ENCODE assay signal across 1 cellular context in genomic region chr12:95204141-95204866, GRCh38.
TF ChIP-seq lines count a peak whose summit lies in the region.

No MANE protein-coding gene starts in this region.

TF ChIP-seq in K562, 482 proteins besides CTCF, POLR2A, EP300 and RAD21 (continued from another document and continues in another):
- TF ChIP-seq, protein P1, sequence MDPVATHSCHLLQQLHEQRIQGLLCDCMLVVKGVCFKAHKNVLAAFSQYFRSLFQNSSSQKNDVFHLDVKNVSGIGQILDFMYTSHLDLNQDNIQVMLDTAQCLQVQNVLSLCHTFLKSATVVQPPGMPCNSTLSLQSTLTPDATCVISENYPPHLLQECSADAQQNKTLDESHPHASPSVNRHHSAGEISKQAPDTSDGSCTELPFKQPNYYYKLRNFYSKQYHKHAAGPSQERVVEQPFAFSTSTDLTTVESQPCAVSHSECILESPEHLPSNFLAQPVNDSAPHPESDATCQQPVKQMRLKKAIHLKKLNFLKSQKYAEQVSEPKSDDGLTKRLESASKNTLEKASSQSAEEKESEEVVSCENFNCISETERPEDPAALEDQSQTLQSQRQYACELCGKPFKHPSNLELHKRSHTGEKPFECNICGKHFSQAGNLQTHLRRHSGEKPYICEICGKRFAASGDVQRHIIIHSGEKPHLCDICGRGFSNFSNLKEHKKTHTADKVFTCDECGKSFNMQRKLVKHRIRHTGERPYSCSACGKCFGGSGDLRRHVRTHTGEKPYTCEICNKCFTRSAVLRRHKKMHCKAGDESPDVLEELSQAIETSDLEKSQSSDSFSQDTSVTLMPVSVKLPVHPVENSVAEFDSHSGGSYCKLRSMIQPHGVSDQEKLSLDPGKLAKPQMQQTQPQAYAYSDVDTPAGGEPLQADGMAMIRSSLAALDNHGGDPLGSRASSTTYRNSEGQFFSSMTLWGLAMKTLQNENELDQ (CRISPR knock-in tag; IDR thresholded peaks at IDR 0.05; ENCODE audit: borderline replicate concordance): no peak
- TF ChIP-seq ZFP1 (CRISPR knock-in tag; IDR thresholded peaks at IDR 0.05) (no peak), POU5F1 (IDR thresholded peaks at IDR 0.05; ENCODE audit: borderline replicate concordance, low read depth, low read length, partially characterized antibody) (no peak), BCOR (IDR thresholded peaks at IDR 0.05) (peak; percentile 24; the same call in 1 of the 2 replicates), HDAC2 (IDR thresholded peaks at IDR 0.05) (peak; percentile 88; the same call in 1 of the 2 replicates), NBN (IDR thresholded peaks at IDR 0.05; ENCODE audit: low read depth) (peak; percentile 92), ZNF589 (CRISPR knock-in tag; IDR thresholded peaks at IDR 0.05; ENCODE audit: low read depth) (0 out of 2 replicates have a peak, but pooled peaks have one; percentile 34), ZNF584 (CRISPR knock-in tag; IDR thresholded peaks at IDR 0.05; ENCODE audit: low read depth) (no peak), PCBP1 (IDR thresholded peaks at IDR 0.05; ENCODE audit: low read depth, low read length, poor library complexity, severe bottlenecking) (no peak), TRIM24 (IDR thresholded peaks at IDR 0.05) (peak; percentile 81 to 88), ETV6 (IDR thresholded peaks at IDR 0.05; ENCODE audit: borderline replicate concordance in 1 of 2, low read depth in 2 of 2, low read length in 1 of 2) (no peak), ETV6 (CRISPR knock-in tag; IDR thresholded peaks at IDR 0.05; ENCODE audit: borderline replicate concordance) (no peak), TRIM28 (IDR thresholded peaks at IDR 0.05) (peak; percentile 61; the same call in 1 of the 2 replicates), HMGN3 (IDR thresholded peaks at IDR 0.05; ENCODE audit: borderline replicate concordance, extremely low read depth, insufficient read length, low read depth, low read length) (no peak), NCOR1 (IDR thresholded peaks at IDR 0.05) (peak; percentile 68; the same call in 1 of the 2 replicates), PHF8 (IDR thresholded peaks at IDR 0.05; ENCODE audit: borderline replicate concordance, low read length) (no peak; the same call in 1 of the 2 replicates), HLTF (IDR thresholded peaks at IDR 0.05) (peak; percentile 79; the same call in 1 of the 2 replicates), ZEB2 (IDR thresholded peaks at IDR 0.05) (peak; percentile 95), HDAC6 (IDR thresholded peaks at IDR 0.05; ENCODE audit: low read depth, low read length) (no peak), HDAC3 (IDR thresholded peaks at IDR 0.05; ENCODE audit: borderline replicate concordance, partially characterized antibody) (peak; percentile 64), CCNT2 (IDR thresholded peaks at IDR 0.05; ENCODE audit: borderline replicate concordance, extremely low read depth, insufficient read length, low read depth, low read length) (no peak), U2AF2 (optimal IDR thresholded peaks at IDR 0.05; ENCODE audit: low read depth, low read length) (no peak), E2F3 (CRISPR knock-in tag; IDR thresholded peaks at IDR 0.05) (no peak), SMARCC2 (IDR thresholded peaks at IDR 0.05; ENCODE audit: low read depth) (peak; percentile 51), MYNN (IDR thresholded peaks at IDR 0.05) (peak; percentile 70), MYNN (CRISPR knock-in tag; IDR thresholded peaks at IDR 0.05) (no peak), RBM14 (IDR thresholded peaks at IDR 0.05; ENCODE audit: borderline replicate concordance, insufficient read depth, low read depth, low read length) (no peak), ARID3A (IDR thresholded peaks at IDR 0.05; ENCODE audit: borderline replicate concordance, low read depth, low read length) (0 out of 2 replicates have a peak, but pooled peaks have one; percentile 54), ZC3H11A (IDR thresholded peaks at IDR 0.05; ENCODE audit: low read depth, low read length) (0 out of 2 replicates have a peak, but pooled peaks have one; percentile 38), CHCHD3 (CRISPR knock-in tag; IDR thresholded peaks at IDR 0.05) (no peak), FOXM1 (IDR thresholded peaks at IDR 0.05; ENCODE audit: low read depth) (no peak), FOXM1 (CRISPR knock-in tag; IDR thresholded peaks at IDR 0.05; ENCODE audit: low read depth) (no peak)
- TF ChIP-seq, protein P2, sequence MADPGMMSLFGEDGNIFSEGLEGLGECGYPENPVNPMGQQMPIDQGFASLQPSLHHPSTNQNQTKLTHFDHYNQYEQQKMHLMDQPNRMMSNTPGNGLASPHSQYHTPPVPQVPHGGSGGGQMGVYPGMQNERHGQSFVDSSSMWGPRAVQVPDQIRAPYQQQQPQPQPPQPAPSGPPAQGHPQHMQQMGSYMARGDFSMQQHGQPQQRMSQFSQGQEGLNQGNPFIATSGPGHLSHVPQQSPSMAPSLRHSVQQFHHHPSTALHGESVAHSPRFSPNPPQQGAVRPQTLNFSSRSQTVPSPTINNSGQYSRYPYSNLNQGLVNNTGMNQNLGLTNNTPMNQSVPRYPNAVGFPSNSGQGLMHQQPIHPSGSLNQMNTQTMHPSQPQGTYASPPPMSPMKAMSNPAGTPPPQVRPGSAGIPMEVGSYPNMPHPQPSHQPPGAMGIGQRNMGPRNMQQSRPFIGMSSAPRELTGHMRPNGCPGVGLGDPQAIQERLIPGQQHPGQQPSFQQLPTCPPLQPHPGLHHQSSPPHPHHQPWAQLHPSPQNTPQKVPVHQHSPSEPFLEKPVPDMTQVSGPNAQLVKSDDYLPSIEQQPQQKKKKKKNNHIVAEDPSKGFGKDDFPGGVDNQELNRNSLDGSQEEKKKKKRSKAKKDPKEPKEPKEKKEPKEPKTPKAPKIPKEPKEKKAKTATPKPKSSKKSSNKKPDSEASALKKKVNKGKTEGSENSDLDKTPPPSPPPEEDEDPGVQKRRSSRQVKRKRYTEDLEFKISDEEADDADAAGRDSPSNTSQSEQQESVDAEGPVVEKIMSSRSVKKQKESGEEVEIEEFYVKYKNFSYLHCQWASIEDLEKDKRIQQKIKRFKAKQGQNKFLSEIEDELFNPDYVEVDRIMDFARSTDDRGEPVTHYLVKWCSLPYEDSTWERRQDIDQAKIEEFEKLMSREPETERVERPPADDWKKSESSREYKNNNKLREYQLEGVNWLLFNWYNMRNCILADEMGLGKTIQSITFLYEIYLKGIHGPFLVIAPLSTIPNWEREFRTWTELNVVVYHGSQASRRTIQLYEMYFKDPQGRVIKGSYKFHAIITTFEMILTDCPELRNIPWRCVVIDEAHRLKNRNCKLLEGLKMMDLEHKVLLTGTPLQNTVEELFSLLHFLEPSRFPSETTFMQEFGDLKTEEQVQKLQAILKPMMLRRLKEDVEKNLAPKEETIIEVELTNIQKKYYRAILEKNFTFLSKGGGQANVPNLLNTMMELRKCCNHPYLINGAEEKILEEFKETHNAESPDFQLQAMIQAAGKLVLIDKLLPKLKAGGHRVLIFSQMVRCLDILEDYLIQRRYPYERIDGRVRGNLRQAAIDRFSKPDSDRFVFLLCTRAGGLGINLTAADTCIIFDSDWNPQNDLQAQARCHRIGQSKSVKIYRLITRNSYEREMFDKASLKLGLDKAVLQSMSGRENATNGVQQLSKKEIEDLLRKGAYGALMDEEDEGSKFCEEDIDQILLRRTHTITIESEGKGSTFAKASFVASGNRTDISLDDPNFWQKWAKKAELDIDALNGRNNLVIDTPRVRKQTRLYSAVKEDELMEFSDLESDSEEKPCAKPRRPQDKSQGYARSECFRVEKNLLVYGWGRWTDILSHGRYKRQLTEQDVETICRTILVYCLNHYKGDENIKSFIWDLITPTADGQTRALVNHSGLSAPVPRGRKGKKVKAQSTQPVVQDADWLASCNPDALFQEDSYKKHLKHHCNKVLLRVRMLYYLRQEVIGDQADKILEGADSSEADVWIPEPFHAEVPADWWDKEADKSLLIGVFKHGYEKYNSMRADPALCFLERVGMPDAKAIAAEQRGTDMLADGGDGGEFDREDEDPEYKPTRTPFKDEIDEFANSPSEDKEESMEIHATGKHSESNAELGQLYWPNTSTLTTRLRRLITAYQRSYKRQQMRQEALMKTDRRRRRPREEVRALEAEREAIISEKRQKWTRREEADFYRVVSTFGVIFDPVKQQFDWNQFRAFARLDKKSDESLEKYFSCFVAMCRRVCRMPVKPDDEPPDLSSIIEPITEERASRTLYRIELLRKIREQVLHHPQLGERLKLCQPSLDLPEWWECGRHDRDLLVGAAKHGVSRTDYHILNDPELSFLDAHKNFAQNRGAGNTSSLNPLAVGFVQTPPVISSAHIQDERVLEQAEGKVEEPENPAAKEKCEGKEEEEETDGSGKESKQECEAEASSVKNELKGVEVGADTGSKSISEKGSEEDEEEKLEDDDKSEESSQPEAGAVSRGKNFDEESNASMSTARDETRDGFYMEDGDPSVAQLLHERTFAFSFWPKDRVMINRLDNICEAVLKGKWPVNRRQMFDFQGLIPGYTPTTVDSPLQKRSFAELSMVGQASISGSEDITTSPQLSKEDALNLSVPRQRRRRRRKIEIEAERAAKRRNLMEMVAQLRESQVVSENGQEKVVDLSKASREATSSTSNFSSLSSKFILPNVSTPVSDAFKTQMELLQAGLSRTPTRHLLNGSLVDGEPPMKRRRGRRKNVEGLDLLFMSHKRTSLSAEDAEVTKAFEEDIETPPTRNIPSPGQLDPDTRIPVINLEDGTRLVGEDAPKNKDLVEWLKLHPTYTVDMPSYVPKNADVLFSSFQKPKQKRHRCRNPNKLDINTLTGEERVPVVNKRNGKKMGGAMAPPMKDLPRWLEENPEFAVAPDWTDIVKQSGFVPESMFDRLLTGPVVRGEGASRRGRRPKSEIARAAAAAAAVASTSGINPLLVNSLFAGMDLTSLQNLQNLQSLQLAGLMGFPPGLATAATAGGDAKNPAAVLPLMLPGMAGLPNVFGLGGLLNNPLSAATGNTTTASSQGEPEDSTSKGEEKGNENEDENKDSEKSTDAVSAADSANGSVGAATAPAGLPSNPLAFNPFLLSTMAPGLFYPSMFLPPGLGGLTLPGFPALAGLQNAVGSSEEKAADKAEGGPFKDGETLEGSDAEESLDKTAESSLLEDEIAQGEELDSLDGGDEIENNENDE (IDR thresholded peaks at IDR 0.05; ENCODE audit: low read depth, low read length): no peak
- TF ChIP-seq, protein P3, sequence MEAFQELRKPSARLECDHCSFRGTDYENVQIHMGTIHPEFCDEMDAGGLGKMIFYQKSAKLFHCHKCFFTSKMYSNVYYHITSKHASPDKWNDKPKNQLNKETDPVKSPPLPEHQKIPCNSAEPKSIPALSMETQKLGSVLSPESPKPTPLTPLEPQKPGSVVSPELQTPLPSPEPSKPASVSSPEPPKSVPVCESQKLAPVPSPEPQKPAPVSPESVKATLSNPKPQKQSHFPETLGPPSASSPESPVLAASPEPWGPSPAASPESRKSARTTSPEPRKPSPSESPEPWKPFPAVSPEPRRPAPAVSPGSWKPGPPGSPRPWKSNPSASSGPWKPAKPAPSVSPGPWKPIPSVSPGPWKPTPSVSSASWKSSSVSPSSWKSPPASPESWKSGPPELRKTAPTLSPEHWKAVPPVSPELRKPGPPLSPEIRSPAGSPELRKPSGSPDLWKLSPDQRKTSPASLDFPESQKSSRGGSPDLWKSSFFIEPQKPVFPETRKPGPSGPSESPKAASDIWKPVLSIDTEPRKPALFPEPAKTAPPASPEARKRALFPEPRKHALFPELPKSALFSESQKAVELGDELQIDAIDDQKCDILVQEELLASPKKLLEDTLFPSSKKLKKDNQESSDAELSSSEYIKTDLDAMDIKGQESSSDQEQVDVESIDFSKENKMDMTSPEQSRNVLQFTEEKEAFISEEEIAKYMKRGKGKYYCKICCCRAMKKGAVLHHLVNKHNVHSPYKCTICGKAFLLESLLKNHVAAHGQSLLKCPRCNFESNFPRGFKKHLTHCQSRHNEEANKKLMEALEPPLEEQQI (IDR thresholded peaks at IDR 0.05): no peak; the same call in 1 of the 2 replicates
- TF ChIP-seq, protein P4, sequence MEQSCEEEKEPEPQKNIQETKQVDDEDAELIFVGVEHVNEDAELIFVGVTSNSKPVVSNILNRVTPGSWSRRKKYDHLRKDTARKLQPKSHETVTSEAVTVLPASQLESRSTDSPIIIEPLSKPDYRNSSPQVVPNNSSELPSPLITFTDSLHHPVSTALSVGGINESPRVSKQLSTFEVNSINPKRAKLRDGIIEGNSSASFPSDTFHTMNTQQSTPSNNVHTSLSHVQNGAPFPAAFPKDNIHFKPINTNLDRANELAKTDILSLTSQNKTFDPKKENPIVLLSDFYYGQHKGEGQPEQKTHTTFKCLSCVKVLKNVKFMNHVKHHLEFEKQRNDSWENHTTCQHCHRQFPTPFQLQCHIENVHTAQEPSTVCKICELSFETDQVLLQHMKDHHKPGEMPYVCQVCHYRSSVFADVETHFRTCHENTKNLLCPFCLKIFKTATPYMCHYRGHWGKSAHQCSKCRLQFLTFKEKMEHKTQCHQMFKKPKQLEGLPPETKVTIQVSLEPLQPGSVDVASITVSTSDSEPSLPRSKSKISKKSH (CRISPR knock-in tag; IDR thresholded peaks at IDR 0.05): no peak
- TF ChIP-seq, protein P5, sequence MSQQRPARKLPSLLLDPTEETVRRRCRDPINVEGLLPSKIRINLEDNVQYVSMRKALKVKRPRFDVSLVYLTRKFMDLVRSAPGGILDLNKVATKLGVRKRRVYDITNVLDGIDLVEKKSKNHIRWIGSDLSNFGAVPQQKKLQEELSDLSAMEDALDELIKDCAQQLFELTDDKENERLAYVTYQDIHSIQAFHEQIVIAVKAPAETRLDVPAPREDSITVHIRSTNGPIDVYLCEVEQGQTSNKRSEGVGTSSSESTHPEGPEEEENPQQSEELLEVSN (IDR thresholded peaks at IDR 0.05; ENCODE audit: borderline replicate concordance in 1 of 2, extremely low read depth in 1 of 2, insufficient read depth in 1 of 2, insufficient read length in 1 of 2, low read depth in 1 of 2, low read length in 1 of 2, poor library complexity in 1 of 2, severe bottlenecking in 1 of 2): peak in 1 of 2 experiments; percentile 44
- TF ChIP-seq, protein P6, sequence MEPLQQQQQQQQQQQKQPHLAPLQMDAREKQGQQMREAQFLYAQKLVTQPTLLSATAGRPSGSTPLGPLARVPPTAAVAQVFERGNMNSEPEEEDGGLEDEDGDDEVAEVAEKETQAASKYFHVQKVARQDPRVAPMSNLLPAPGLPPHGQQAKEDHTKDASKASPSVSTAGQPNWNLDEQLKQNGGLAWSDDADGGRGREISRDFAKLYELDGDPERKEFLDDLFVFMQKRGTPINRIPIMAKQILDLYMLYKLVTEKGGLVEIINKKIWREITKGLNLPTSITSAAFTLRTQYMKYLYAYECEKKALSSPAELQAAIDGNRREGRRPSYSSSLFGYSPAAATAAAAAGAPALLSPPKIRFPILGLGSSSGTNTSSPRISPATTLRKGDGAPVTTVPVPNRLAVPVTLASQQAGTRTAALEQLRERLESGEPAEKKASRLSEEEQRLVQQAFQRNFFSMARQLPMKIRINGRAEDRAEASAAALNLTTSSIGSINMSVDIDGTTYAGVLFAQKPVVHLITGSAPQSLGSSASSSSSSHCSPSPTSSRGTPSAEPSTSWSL (CRISPR knock-in tag; IDR thresholded peaks at IDR 0.05; ENCODE audit: borderline replicate concordance): no peak
